Comparison of ENCODE assay signal across 1 cellular context in genomic region chr16:1630450-1631213, GRCh38.
TF ChIP-seq lines count a peak whose summit lies in the region.

No MANE protein-coding gene starts in this region.

TF ChIP-seq in H1, 55 proteins besides CTCF, POLR2A, EP300 and RAD21:
- TF ChIP-seq ATF2 (IDR thresholded peaks at IDR 0.05; ENCODE audit: low read length), result no peak
- TF ChIP-seq SP2 (IDR thresholded peaks at IDR 0.05; ENCODE audit: low read length), result no peak
- no peak for TF ChIP-seq YY1 (IDR thresholded peaks at IDR 0.05; ENCODE audit: low read depth, low read length)
- no peak for TF ChIP-seq BACH1 (IDR thresholded peaks at IDR 0.05; ENCODE audit: low read length)
- no peak for TF ChIP-seq CBX5 (IDR thresholded peaks at IDR 0.05; ENCODE audit: low read depth, low read length)
- no peak for TF ChIP-seq SIN3A (conservative IDR thresholded peaks at IDR 0.05 in 1 of 2, IDR thresholded peaks at IDR 0.05 in 1 of 2; ENCODE audit: low read depth in 1 of 2, low read length in 2 of 2)
- no peak for TF ChIP-seq CHD2 (IDR thresholded peaks at IDR 0.05; ENCODE audit: low read length)
- TF ChIP-seq TEAD4 (IDR thresholded peaks at IDR 0.05; ENCODE audit: low read depth, low read length), result no peak
- no peak for TF ChIP-seq TAF1 (IDR thresholded peaks at IDR 0.05; ENCODE audit: low read depth, low read length)
- no peak for TF ChIP-seq KDM1A (IDR thresholded peaks at IDR 0.05; ENCODE audit: borderline replicate concordance, low read length)
